In the genomic region with DNA sequence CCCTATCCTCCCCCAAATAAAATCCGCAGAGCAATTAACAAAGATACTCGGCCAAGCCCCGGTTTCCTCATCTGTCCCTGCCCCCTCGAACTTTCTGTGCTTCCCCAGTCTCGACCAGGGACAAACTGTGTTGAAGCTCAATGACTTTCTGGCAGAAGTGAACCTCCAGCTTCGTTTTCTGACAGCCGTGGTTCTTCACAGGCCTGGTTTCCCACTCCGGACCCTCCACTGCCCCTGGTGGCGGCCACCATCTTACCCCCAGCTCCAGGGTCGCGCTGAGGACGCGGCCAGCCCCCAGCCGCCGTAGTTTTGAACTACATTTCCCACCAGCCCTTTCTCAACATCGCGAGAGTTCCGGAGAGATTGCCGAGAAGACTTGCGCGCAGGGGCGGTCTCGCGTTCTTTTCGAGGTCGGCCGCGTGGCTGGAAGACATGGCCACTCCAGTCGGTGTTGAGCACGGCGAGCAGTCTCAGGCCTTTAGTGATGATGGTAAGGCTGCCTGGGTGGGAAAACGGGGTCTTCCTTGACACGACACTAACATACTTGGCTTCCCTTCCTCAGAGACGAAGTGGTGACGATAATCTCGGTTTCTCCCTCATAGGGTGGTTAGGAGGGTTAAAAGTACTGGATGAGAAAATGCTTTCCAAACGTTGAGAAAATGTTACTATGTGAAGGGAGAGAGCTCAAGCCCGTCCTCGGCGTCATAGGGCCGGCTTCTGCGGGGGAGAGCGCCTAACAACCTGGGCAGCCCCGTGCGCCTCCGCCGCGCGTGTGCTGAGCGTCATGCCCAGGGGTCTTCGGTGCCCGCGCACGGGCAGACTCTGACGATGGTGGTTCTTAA, we compare ENCODE assay signal across 8 cellular contexts. TPM values are rescaled to one million over a fixed set of nuclear protein-coding genes. Genes with fewer than 3 reads are reported as not detected.
DNase-seq lines count a peak whose midpoint lies in the region; ATAC-seq, FAIRE-seq and TF ChIP-seq lines count a peak whose summit lies in the region.

No MANE protein-coding gene starts in this region.

- H3K9me3 Mint-ChIP-seq in progenitor cell of endocrine pancreas (ENCODE audit: low read depth) = no peaks in the 10 kb centered on the region

- peak; percentile 75 for DNase-seq in GM12892 (ENCODE audit: insufficient read length)
- DNase-seq in NCI-H1436 treated with DMSO at 0.1 percent for 48 hours (lab: John Stamatoyannopoulos, UW) = peak; percentile 87
- peak; percentile 88 for DNase-seq in T follicular helper cell (ENCODE audit: low read depth)
- DNase-seq in amniotic epithelial cell (ENCODE audit: low read depth) = peak; percentile 92
- DNase-seq in left ventricle myocardium inferior = peak; percentile 92
- DNase-seq in progenitor cell of endocrine pancreas (ENCODE audit: low spot score, unreplicated experiment) = peak; percentile 95
- peak; percentile 96 for DNase-seq in ureter (ENCODE audit: low spot score)

- H3K4me1 ChIP-seq in left ventricle myocardium inferior = peaks cover 76% of the 10 kb centered on the region

- intact Hi-C loops in left ventricle myocardium inferior (cut with micrococcal nuclease) = no loop called here

- peak overlapping the region; percentile 79 for H3K4me3 ChIP-seq in left ventricle myocardium inferior

- peak overlapping the region; percentile 98 for H3K4me3 Mint-ChIP-seq in progenitor cell of endocrine pancreas (ENCODE audit: low read depth)

- peak overlapping the region; percentile 87 for H3K27ac ChIP-seq in left ventricle myocardium inferior (replicated peaks)

- TF ChIP-seq CTCF in left ventricle myocardium inferior (IDR thresholded peaks at IDR 0.05; ENCODE audit: borderline replicate concordance) (peak; percentile 63), progenitor cell of endocrine pancreas (IDR thresholded peaks at IDR 0.05; ENCODE audit: unreplicated experiment) (peak; percentile 77)

- no peaks in the 10 kb centered on the region for H3K27me3 ChIP-seq in left ventricle myocardium inferior (ENCODE audit: low read depth)

- peak overlapping the region; percentile 98 for H3K27ac Mint-ChIP-seq in progenitor cell of endocrine pancreas

- H3K27me3 Mint-ChIP-seq in progenitor cell of endocrine pancreas = no peaks in the 10 kb centered on the region

- peaks cover 12% of the 10 kb centered on the region for H3K36me3 Mint-ChIP-seq in progenitor cell of endocrine pancreas (ENCODE audit: insufficient read depth)

- H3K36me3 ChIP-seq in left ventricle myocardium inferior = peaks cover 12% of the 10 kb centered on the region

- peak; percentile 82 for FAIRE-seq in GM12892 (lab: Jason Lieb, UNC)

- peaks cover 24% of the 10 kb centered on the region for H3K4me1 Mint-ChIP-seq in progenitor cell of endocrine pancreas (ENCODE audit: low read depth)

- peak; percentile 83 for ATAC-seq in HG02852 (IDR thresholded peaks at IDR 0.05; ENCODE audit: unreplicated experiment)

- H3K9me3 ChIP-seq in left ventricle myocardium inferior (replicated peaks) = no peaks in the 10 kb centered on the region

- peak; percentile 98 for TF ChIP-seq POLR2A in GM12892 (IDR thresholded peaks at IDR 0.05; ENCODE audit: low read depth, low read length)

RNA-seq across cellular contexts. Expression of gene PRCD, which starts 17.7 kb away (rescaled TPM):
- not detected for polyA plus RNA-seq in GM12892 (2012; ENCODE audit: missing spikeins)
- total RNA-seq in left ventricle myocardium inferior (3.9 TPM), progenitor cell of endocrine pancreas (0.86 and 1.7 TPM in 2 replicates), ureter (11.5 TPM)

RNA-seq across cellular contexts. Expression of gene CYGB, which starts 20.1 kb away (rescaled TPM):
- not detected for polyA plus RNA-seq in GM12892 (2012; ENCODE audit: missing spikeins)
- total RNA-seq in left ventricle myocardium inferior = 24.1 TPM
- 0.46 and 1.0 TPM in 2 replicates for total RNA-seq in progenitor cell of endocrine pancreas
- total RNA-seq in ureter = 24.6 TPM

RNA-seq across cellular contexts. Expression of gene ST6GALNAC2, which starts 28.1 kb away (rescaled TPM):
- polyA plus RNA-seq in GM12892 (2012; ENCODE audit: missing spikeins) = not detected
- total RNA-seq in left ventricle myocardium inferior (4.3 TPM), progenitor cell of endocrine pancreas (0.62 and 1.2 TPM in 2 replicates), ureter (28.7 TPM)

RNA-seq across cellular contexts. Expression of gene RHBDF2, which starts 56.4 kb away (rescaled TPM):
- polyA plus RNA-seq in GM12892 (2012; ENCODE audit: missing spikeins) = 16.3 TPM
- 13.8 TPM for total RNA-seq in left ventricle myocardium inferior
- total RNA-seq in progenitor cell of endocrine pancreas = 11.8 and 12.1 TPM in 2 replicates
- 41.6 TPM for total RNA-seq in ureter

Comparison
In these comparisons a context has a peak if more than half of its experiments do, and no peak if none do; other contexts are left out.
1. Peak in every context shown above with its lines: DNase-seq, ATAC-seq, H3K4me3 ChIP-seq and H3K27ac ChIP-seq.
2. RNA of gene CYGB, which starts 20.1 kb away (total RNA-seq): 24.6 TPM in ureter (single experiment) and 24.1 TPM in left ventricle myocardium inferior (single experiment); 0.46 to 1.0 TPM in progenitor cell of endocrine pancreas; every median in the first group is over 10 times any median in the second.